In genomic region chr2:144374163-144374661, GRCh38 we compare ENCODE assay signal across 10 cellular contexts.
DNase-seq lines count a peak whose midpoint lies in the region; ATAC-seq lines count a peak whose summit lies in the region.
"Had no signal": no experiment of that assay in that cellular context is flagged by ENCODE, and none has a peak within 500 bp of the region (broad histone marks: within the 10 kb centered on the region; RNA-seq: fewer than 3 reads in every experiment).

No MANE protein-coding gene starts in this region.

- no peaks in the 10 kb centered on the region for H3K27me3 Mint-ChIP-seq in stimulated activated naive CD8-positive, alpha-beta T cell treated with anti-CD3 and anti-CD28 coated beads, Interleukin-15, amount 100 ng/mL, for 72 hours
- no peaks in the 10 kb centered on the region for H3K27me3 Mint-ChIP-seq in T-helper 2 cell treated with Interferon-gamma antibody and Interleukin-4, amounts not matched to agents 5 μg/mL and 100 μg/mL, for 36 hours (ENCODE audit: low read depth)

- peaks cover 31% of the 10 kb centered on the region for H3K4me1 Mint-ChIP-seq in stimulated activated naive CD8-positive, alpha-beta T cell treated with anti-CD3 and anti-CD28 coated beads, Interleukin-15, amount 100 ng/mL, for 72 hours
- H3K4me1 Mint-ChIP-seq in T-helper 2 cell treated with Interferon-gamma antibody and Interleukin-4, amounts not matched to agents 5 μg/mL and 100 μg/mL, for 36 hours (ENCODE audit: low read depth) = peaks cover 29% of the 10 kb centered on the region

- H3K9me3 Mint-ChIP-seq in stimulated activated naive CD8-positive, alpha-beta T cell treated with anti-CD3 and anti-CD28 coated beads, Interleukin-15, amount 100 ng/mL, for 72 hours = peaks cover 0 to 7% of the 10 kb centered on the region in 2 donors
- no peaks in the 10 kb centered on the region for H3K9me3 Mint-ChIP-seq in T-helper 2 cell treated with Interferon-gamma antibody and Interleukin-4, amounts not matched to agents 5 μg/mL and 100 μg/mL, for 36 hours
- H3K9me3 Mint-ChIP-seq: IgD-negative memory B cell; naive thymus-derived CD8-positive, alpha-beta T cell had no signal

- no peaks in the 10 kb centered on the region for H3K36me3 Mint-ChIP-seq in T-helper 2 cell treated with Interferon-gamma antibody and Interleukin-4, amounts not matched to agents 5 μg/mL and 100 μg/mL, for 36 hours (ENCODE audit: low read depth)
- H3K36me3 Mint-ChIP-seq: naive thymus-derived CD8-positive, alpha-beta T cell had no signal

- ATAC-seq in stimulated activated naive CD8-positive, alpha-beta T cell treated with anti-CD3 and anti-CD28 coated beads, Interleukin-15, Interleukin-2, amounts not matched to agents 100 U/mL and 50 U/mL, for 24 hours = peak; percentile 38
- no peak for ATAC-seq in stimulated activated naive CD8-positive, alpha-beta T cell treated with anti-CD3 and anti-CD28 coated beads, Interleukin-15, amount 100 ng/mL, for 72 hours
- peak; percentile 79 for ATAC-seq in HG03095 (IDR thresholded peaks at IDR 0.05; ENCODE audit: unreplicated experiment)
- ATAC-seq in GM21367 (IDR thresholded peaks at IDR 0.05; ENCODE audit: unreplicated experiment) = no peak
- ATAC-seq: naive thymus-derived CD8-positive, alpha-beta T cell had no signal

- no peak overlapping the region for H3K27ac Mint-ChIP-seq in stimulated activated naive CD8-positive, alpha-beta T cell treated with anti-CD3 and anti-CD28 coated beads, Interleukin-15, amount 100 ng/mL, for 72 hours
- no peak overlapping the region for H3K27ac Mint-ChIP-seq in T-helper 2 cell treated with Interferon-gamma antibody and Interleukin-4, amounts not matched to agents 5 μg/mL and 100 μg/mL, for 36 hours
- H3K27ac Mint-ChIP-seq: IgD-negative memory B cell; naive thymus-derived CD8-positive, alpha-beta T cell had no signal

- no peak for DNase-seq in stimulated activated naive CD8-positive, alpha-beta T cell treated with anti-CD3 and anti-CD28 coated beads, Interleukin-15, Interleukin-2, amounts not matched to agents 100 U/mL and 50 U/mL, for 24 hours
- DNase-seq in stimulated activated naive CD8-positive, alpha-beta T cell treated with anti-CD3 and anti-CD28 coated beads, Interleukin-15, amount 100 ng/mL, for 72 hours = no peak
- DNase-seq in T-helper 2 cell treated with Interferon-gamma antibody and Interleukin-4, amounts not matched to agents 5 μg/mL and 100 μg/mL, for 36 hours (ENCODE audit: low spot score) = peak; percentile 26
- no peak for DNase-seq in activated CD4-positive, CD25-positive, alpha-beta regulatory T cell (lab: John Stamatoyannopoulos, UW)
- DNase-seq in NCI-H2196 treated with DMSO at 0.1 percent for 48 hours (lab: John Stamatoyannopoulos, UW; ENCODE audit: unreplicated experiment) = no peak
- DNase-seq in HT-29 (ENCODE audit: low spot score) = no peak
- DNase-seq: naive thymus-derived CD8-positive, alpha-beta T cell had no signal

- no peak overlapping the region for H3K4me3 Mint-ChIP-seq in stimulated activated naive CD8-positive, alpha-beta T cell treated with anti-CD3 and anti-CD28 coated beads, Interleukin-15, amount 100 ng/mL, for 72 hours
- H3K4me3 Mint-ChIP-seq in T-helper 2 cell treated with Interferon-gamma antibody and Interleukin-4, amounts not matched to agents 5 μg/mL and 100 μg/mL, for 36 hours = no peak overlapping the region
- H3K4me3 Mint-ChIP-seq: naive thymus-derived CD8-positive, alpha-beta T cell had no signal

Comparison
In these comparisons a context has a peak if more than half of its experiments do, and no peak if none do; other contexts are left out.
1. ATAC-seq: peak in stimulated activated naive CD8-positive, alpha-beta T cell treated with anti-CD3 and anti-CD28 coated beads, Interleukin-15, Interleukin-2, amounts not matched to agents 100 U/mL and 50 U/mL, for 24 hours (single experiment) and HG03095 (single experiment); none in stimulated activated naive CD8-positive, alpha-beta T cell treated with anti-CD3 and anti-CD28 coated beads, Interleukin-15, amount 100 ng/mL, for 72 hours (single experiment) and GM21367 (single experiment).